ENCODE assay signal across 9 cellular contexts in the genomic region with DNA sequence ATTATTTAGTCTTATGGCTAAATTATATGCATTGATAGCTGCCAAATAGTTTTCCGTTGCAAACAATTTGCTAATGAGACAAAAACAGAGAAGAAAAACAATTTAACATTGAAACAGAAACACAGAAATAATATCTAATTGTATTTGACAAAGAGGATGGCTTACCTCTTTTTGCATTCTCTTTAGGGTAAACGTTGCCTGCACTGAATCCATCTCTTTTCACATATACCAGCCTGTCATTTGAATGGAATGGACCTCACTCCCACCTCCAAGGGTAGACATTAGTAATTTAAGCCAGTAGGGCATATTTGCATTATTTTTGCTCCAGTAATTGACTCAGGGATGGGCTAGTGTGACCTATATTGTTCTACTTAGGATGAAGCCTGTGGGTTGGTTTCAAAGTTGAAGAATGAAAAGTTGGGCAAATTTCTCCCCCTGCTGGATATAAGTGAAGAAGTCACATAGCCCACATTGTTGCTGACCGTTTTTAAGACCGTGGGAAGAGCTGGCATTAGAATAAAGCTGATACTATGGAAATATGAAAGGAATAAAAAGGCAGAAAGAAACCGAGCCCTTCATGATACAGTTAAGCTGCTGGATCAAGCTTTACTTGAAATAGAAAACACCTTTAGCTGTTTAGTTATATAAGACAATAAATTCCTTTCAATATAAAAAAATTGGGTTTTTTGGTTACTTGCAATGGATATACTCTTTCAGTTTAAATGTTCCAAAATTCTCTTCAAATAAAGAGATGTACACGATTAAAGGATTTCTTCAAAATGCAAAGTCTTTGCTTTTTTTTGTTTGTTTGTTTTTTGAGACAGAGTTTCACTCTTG. TPM values are rescaled to one million over a fixed set of nuclear protein-coding genes. Genes with fewer than 3 reads are reported as not detected.
DNase-seq lines count a peak whose midpoint lies in the region; ATAC-seq and TF ChIP-seq lines count a peak whose summit lies in the region.
"Had no signal": no experiment of that assay in that cellular context is flagged by ENCODE, and none has a peak within 500 bp of the region (broad histone marks: within the 10 kb centered on the region; RNA-seq: fewer than 3 reads in every experiment).

No MANE protein-coding gene starts in this region.

- no peaks in the 10 kb centered on the region for H3K9me3 ChIP-seq in Karpas-422 (ENCODE audit: low read length)
- H3K9me3 ChIP-seq in SU-DHL-6 (ENCODE audit: insufficient read depth, low read length): no peaks in the 10 kb centered on the region
- no peaks in the 10 kb centered on the region for H3K9me3 ChIP-seq in osteoblast (ENCODE audit: low read depth, low read length)

- no TSS peak for BruUV-seq in Calu3 (replicated peaks; lab: Mats Ljungman, UMichigan)

- H3K9me3 Mint-ChIP-seq in Calu3 (ENCODE audit: low read depth, unreplicated experiment): no peaks in the 10 kb centered on the region

- H3K36me3 Mint-ChIP-seq in Calu3 (ENCODE audit: insufficient read depth, unreplicated experiment): no peaks in the 10 kb centered on the region

- no peak overlapping the region for H3K4me3 Mint-ChIP-seq in Calu3 (ENCODE audit: low read depth, unreplicated experiment)

- H3K27ac ChIP-seq in Karpas-422 (ENCODE audit: low read length): no peak overlapping the region
- no peak overlapping the region for H3K27ac ChIP-seq in SU-DHL-6 (ENCODE audit: low read depth, low read length)
- H3K27ac ChIP-seq in osteoblast (ENCODE audit: low read depth, low read length): no peak overlapping the region

- H4K20me1 ChIP-seq in Karpas-422 (ENCODE audit: insufficient read depth, low read depth, low read length): no peaks in the 10 kb centered on the region
- no peaks in the 10 kb centered on the region for H4K20me1 ChIP-seq in SU-DHL-6 (ENCODE audit: low read depth, low read length)
- H4K20me1 ChIP-seq in osteoblast (ENCODE audit: insufficient read depth, low read length): no peaks in the 10 kb centered on the region

- no peak overlapping the region for H2AFZ ChIP-seq in Karpas-422 (ENCODE audit: low read length)
- H2AFZ ChIP-seq in SU-DHL-6 (ENCODE audit: low read depth, low read length, severe bottlenecking): no peak overlapping the region
- no peak overlapping the region for H2AFZ ChIP-seq in osteoblast (ENCODE audit: low read length)

- intact Hi-C loops in Calu3 (cut with micrococcal nuclease; ENCODE audit: unreplicated experiment): loop anchor here (1.0 to 10.0 kb wide), 4 partner anchors 60 to 1473 kb away; a partner anchor contains a TSS

- no peaks in the 10 kb centered on the region; the same call in 1 of the 2 replicates for H3F3A ChIP-seq in SU-DHL-6 (ENCODE audit: insufficient read depth)

- H3K9me2 ChIP-seq in Karpas-422 (replicated peaks; ENCODE audit: insufficient read depth, low read length) (no peaks in the 10 kb centered on the region), SU-DHL-6 (replicated peaks; ENCODE audit: insufficient read depth, low read length) (no peaks in the 10 kb centered on the region)

- H3K79me2 ChIP-seq in Karpas-422 (ENCODE audit: low read length): no peaks in the 10 kb centered on the region
- H3K79me2 ChIP-seq in SU-DHL-6 (ENCODE audit: insufficient read depth, low read length): no peaks in the 10 kb centered on the region
- H3K79me2 ChIP-seq in osteoblast (ENCODE audit: insufficient read depth, low read length): no peaks in the 10 kb centered on the region

- ATAC-seq in GM18868 (IDR thresholded peaks at IDR 0.05; ENCODE audit: unreplicated experiment): peak; percentile 79
- ATAC-seq in GM18873 (IDR thresholded peaks at IDR 0.05; ENCODE audit: low FRiP score, unreplicated experiment): no peak

- DNase-seq in Calu3 (peak; percentile 34), Karpas-422 (peak; percentile 78), fibroblast of pulmonary artery (ENCODE audit: low read depth) (peak; percentile 80), osteoblast (ENCODE audit: insufficient read length, low spot score, missing footprints) (peak; percentile 91), cortex of kidney (lab: John Stamatoyannopoulos, UW) (no peak)

- TF ChIP-seq CTCF in Calu3 (IDR thresholded peaks at IDR 0.05; ENCODE audit: unreplicated experiment) (peak; percentile 43), SU-DHL-6 (IDR thresholded peaks at IDR 0.05; ENCODE audit: insufficient read depth, low read length, poor library complexity, severe bottlenecking) (peak; percentile 49), fibroblast of pulmonary artery (IDR thresholded peaks at IDR 0.05; ENCODE audit: low read length, missing control alignments) (peak; percentile 74), osteoblast (IDR thresholded peaks at IDR 0.05; ENCODE audit: extremely low read depth, low read depth, low read length) (peak; percentile 60)

- CTCF ChIA-PET in Calu3 (lab: Charles Lee): interaction anchor here (0.6 to 1.6 kb wide), 8 partner anchors 13 to 217 kb away, joined by 3 to 10 read pairs (median 6); a partner anchor contains a TSS

- H3K4me1 Mint-ChIP-seq in Calu3 (ENCODE audit: low read depth, unreplicated experiment): peaks cover 7% of the 10 kb centered on the region

- no peaks in the 10 kb centered on the region for H3K27me3 Mint-ChIP-seq in Calu3 (ENCODE audit: unreplicated experiment)

- no peaks in the 10 kb centered on the region for H3K27me3 ChIP-seq in Karpas-422 (ENCODE audit: low read length)
- no peaks in the 10 kb centered on the region for H3K27me3 ChIP-seq in SU-DHL-6 (ENCODE audit: low read length)
- H3K27me3 ChIP-seq in osteoblast (ENCODE audit: insufficient read depth, low read length): no peaks in the 10 kb centered on the region

- no peak overlapping the region for H3K27ac Mint-ChIP-seq in Calu3 (ENCODE audit: unreplicated experiment)

- no peak overlapping the region for H3K4me2 ChIP-seq in Karpas-422 (ENCODE audit: low read depth, low read length, poor library complexity, severe bottlenecking)
- H3K4me2 ChIP-seq in SU-DHL-6 (ENCODE audit: low read depth, low read length, poor library complexity, severe bottlenecking): no peak overlapping the region
- no peak overlapping the region for H3K4me2 ChIP-seq in osteoblast (ENCODE audit: insufficient read depth, low read length)

- H3K4me1 ChIP-seq in Karpas-422 (ENCODE audit: low read length): peaks cover 4% of the 10 kb centered on the region; the same call in 1 of the 2 replicates
- no peaks in the 10 kb centered on the region for H3K4me1 ChIP-seq in osteoblast (ENCODE audit: insufficient read depth, low read length)

- H3K36me3 ChIP-seq in Karpas-422 (ENCODE audit: insufficient read depth, low read length) (no peaks in the 10 kb centered on the region), SU-DHL-6 (ENCODE audit: low read length) (no peaks in the 10 kb centered on the region), osteoblast (ENCODE audit: insufficient read depth, low read length) (no peaks in the 10 kb centered on the region)

- H3K4me3 ChIP-seq in Karpas-422 (ENCODE audit: low read length): no peak overlapping the region
- no peak overlapping the region for H3K4me3 ChIP-seq in SU-DHL-6 (ENCODE audit: insufficient read depth, low read length, poor library complexity, severe bottlenecking)
- H3K4me3 ChIP-seq in fibroblast of pulmonary artery (replicated peaks; ENCODE audit: low read depth, low read length): no peak overlapping the region
- no peak overlapping the region for H3K4me3 ChIP-seq in osteoblast (ENCODE audit: insufficient read depth, low read length)

- H3K9ac ChIP-seq in Karpas-422 (ENCODE audit: low read length) (no peak overlapping the region), SU-DHL-6 (ENCODE audit: low read length) (no peak overlapping the region)

RNA-seq across cellular contexts. Expression of a gene that starts 26.9 kb away (rescaled TPM):
- total RNA-seq in Calu3 (2022) (2.9 and 3.1 TPM in 2 replicates), osteoblast (3.6 and 5.3 TPM in 2 replicates)
- 6.9 and 12.4 TPM in 2 replicates for total RNA-seq in Karpas-422 (2014; rRNA removed; shearing (Covaris generic); ENCODE audit: low replicate concordance)
- total RNA-seq: activated CD8-positive, alpha-beta memory T cell treated with anti-CD3 and anti-CD28 coated beads for 36 hours had no signal

RNA-seq across cellular contexts. Expression of a gene that starts 27.0 kb away (rescaled TPM):
- total RNA-seq in Calu3 (2022): 54.5 and 54.6 TPM in 2 replicates
- 51.9 and 68.3 TPM in 2 replicates for total RNA-seq in Karpas-422 (2014; rRNA removed; shearing (Covaris generic); ENCODE audit: low replicate concordance)
- total RNA-seq in osteoblast: 209 and 250 TPM in 2 replicates
